Comparison of ENCODE assay signal across 6 cellular contexts in the genomic region with DNA sequence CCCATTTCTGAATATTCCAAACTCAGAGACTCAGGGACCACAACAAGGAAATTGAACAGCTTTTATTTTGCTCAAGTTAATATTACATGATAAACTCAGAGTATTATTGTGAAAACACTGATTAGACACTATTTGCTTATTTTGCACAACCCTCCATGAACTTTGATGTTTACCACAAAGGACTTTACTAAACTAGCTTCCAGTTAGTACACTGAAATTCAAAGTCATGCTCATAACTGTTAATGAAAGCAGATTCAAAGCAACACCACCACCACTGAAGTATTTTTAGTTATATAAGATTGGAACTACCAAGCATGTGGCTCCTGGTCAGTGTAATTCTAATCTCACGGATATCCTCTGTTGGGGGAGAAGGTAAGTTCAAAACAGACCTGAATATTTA. TPM values are rescaled to one million over a fixed set of nuclear protein-coding genes. Genes with fewer than 3 reads are reported as not detected.
"Had no signal": no experiment of that assay in that cellular context is flagged by ENCODE, and none has a peak within 500 bp of the region (broad histone marks: within the 10 kb centered on the region; RNA-seq: fewer than 3 reads in every experiment).

A gene (plus strand): TSS at position 201 of the 400 bp plus-strand sequence. CDS start 114 bp downstream, at position 315.

RNA-seq across cellular contexts. Expression of the gene that starts here (rescaled TPM):
- total RNA-seq: LHCN-M2, MCF 10A, OCI-LY7, Right ventricle myocardium inferior, RPMI7951, SK-MEL-5 had no signal
